23 cellular contexts compared by ENCODE assay signal in the genomic region with DNA sequence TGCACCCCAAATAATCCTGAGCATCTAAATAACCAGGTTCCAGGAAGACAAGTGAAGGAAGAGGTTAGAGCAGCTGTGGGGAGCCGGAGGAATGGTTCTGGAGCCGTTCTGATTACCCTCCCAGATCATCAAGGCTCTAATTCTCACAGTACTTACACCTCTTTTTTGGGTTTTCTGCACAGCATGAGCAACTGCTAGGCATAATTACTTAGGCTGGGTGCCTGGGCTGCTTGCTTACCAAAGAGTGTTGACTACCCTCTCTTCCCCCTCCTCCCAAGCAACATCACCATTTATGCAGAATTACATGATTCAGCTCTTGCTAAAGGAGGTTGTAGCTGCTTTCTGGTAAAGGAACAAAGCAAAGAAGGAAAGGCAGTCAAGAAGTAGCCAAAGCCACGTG.
"Had no signal": no experiment of that assay in that cellular context is flagged by ENCODE, and none has a peak within 500 bp of the region (broad histone marks: within the 10 kb centered on the region; RNA-seq: fewer than 3 reads in every experiment).

No MANE protein-coding gene starts in this region.

- H3K36me3 Mint-ChIP-seq: natural killer cell; stimulated activated effector memory CD8-positive, alpha-beta T cell treated with anti-CD3 and anti-CD28 coated beads, Interleukin-12 subunit alpha, Interleukin-12 subunit beta, amount 100 ng/mL, for 72 hours had no signal

- H3K4me3 Mint-ChIP-seq: effector memory CD8-positive, alpha-beta T cell; natural killer cell; stimulated activated effector memory CD8-positive, alpha-beta T cell treated with anti-CD3 and anti-CD28 coated beads, Interleukin-12 subunit alpha, Interleukin-12 subunit beta, amount 100 ng/mL, for 72 hours had no signal

- H3K27ac ChIP-seq: coronary artery, esophagus squamous epithelium, heart right ventricle, lower lobe of right lung, ovary, right lobe of liver, stomach, thoracic aorta, tibial nerve, upper lobe of left lung had no signal

- ATAC-seq: effector memory CD8-positive, alpha-beta T cell; heart right ventricle; left ventricle myocardium superior; lower lobe of right lung; natural killer cell; right lobe of liver; stimulated activated effector memory CD8-positive, alpha-beta T cell treated with anti-CD3 and anti-CD28 coated beads, Interleukin-12 subunit alpha, Interleukin-12 subunit beta, amount 100 ng/mL, for 72 hours had no signal

- H3K4me1 Mint-ChIP-seq: natural killer cell; stimulated activated effector memory CD8-positive, alpha-beta T cell treated with anti-CD3 and anti-CD28 coated beads, Interleukin-12 subunit alpha, Interleukin-12 subunit beta, amount 100 ng/mL, for 72 hours had no signal

- H3K4me1 ChIP-seq: esophagus squamous epithelium, heart right ventricle, lower lobe of right lung, right lobe of liver, stomach, tibial nerve, upper lobe of left lung had no signal

- H3K27me3 ChIP-seq: esophagus squamous epithelium, ovary, right lobe of liver, stomach, tibial nerve, upper lobe of left lung had no signal

- H3K4me3 ChIP-seq: coronary artery, esophagus squamous epithelium, heart right ventricle, lower lobe of right lung, ovary, right lobe of liver, smooth muscle cell, stomach, thoracic aorta, tibial nerve, upper lobe of left lung had no signal

- H3K4me2 ChIP-seq: smooth muscle cell had no signal

- DNase-seq: dermis blood vessel endothelial cell; effector memory CD8-positive, alpha-beta T cell; erythroblast; esophagus squamous epithelium; foreskin melanocyte; glutamatergic neuron; heart right ventricle; left ventricle myocardium superior; lower lobe of right lung; natural killer cell; occipital lobe; ovary; right lobe of liver; stimulated activated CD4-positive, alpha-beta T cell treated with anti-CD3 and anti-CD28 coated beads, Interleukin-2, amount 100 ng/mL, for 24 hours; stimulated activated CD4-positive, alpha-beta T cell treated with anti-CD3 and anti-CD28 coated beads, Interleukin-4, amount 100 ng/mL, for 24 hours; stimulated activated naive CD4-positive, alpha-beta T cell treated with Interleukin-2 at 50 U/mL for 16 hours; stomach; upper lobe of left lung had no signal

- H3K27ac Mint-ChIP-seq: effector memory CD8-positive, alpha-beta T cell; natural killer cell; stimulated activated effector memory CD8-positive, alpha-beta T cell treated with anti-CD3 and anti-CD28 coated beads, Interleukin-12 subunit alpha, Interleukin-12 subunit beta, amount 100 ng/mL, for 72 hours had no signal

- H3K36me3 ChIP-seq: esophagus squamous epithelium, heart right ventricle, lower lobe of right lung, ovary, right lobe of liver, stomach, thoracic aorta, tibial nerve, upper lobe of left lung had no signal

- H3K9me3 Mint-ChIP-seq: effector memory CD8-positive, alpha-beta T cell; stimulated activated effector memory CD8-positive, alpha-beta T cell treated with anti-CD3 and anti-CD28 coated beads, Interleukin-12 subunit alpha, Interleukin-12 subunit beta, amount 100 ng/mL, for 72 hours had no signal
